ENCODE assay signal across 21 cellular contexts in the genomic region with DNA sequence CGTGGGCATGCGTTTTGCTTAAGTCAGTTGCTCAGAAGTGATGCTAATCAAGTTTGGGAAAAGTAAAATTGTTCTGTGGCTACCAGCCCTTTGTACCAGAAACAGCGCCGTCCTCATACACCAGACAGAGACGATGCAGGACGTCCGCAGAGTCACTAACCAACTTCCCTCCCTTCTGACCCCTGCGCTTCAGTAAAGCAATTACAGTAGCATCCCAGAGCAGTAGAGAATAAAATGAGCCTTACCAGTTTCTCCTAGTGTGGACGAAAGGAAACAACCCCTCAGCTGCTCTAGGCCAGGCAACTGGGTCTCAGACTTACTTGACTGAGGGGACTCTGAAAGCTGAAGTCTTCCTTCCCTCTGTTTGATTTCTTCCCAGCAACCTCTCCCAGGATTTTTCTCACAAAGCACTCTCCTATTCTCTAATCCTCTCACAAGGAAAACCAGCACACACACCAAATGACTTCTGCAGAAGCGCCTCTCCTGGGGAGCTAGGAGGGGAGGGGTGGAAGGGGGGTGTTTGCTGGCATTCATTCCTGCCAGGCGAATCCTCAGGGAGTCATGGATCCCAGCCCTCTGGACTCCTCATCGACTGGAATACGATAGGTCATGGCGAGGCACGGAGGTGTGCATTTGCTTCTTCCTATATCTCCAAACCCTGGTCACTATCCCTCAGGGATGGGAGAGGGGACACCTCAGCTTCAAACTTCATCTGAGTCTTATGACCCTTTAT. TPM values are rescaled to one million over a fixed set of nuclear protein-coding genes. Genes with fewer than 3 reads are reported as not detected.
DNase-seq lines count a peak whose midpoint lies in the region; ATAC-seq and TF ChIP-seq lines count a peak whose summit lies in the region.
"Had no signal": no experiment of that assay in that cellular context is flagged by ENCODE, and none has a peak within 500 bp of the region (broad histone marks: within the 10 kb centered on the region; RNA-seq: fewer than 3 reads in every experiment).

No MANE protein-coding gene starts in this region.

- H3K4me3 ChIP-seq in HUES48 (ENCODE audit: low read depth, low read length) = peak overlapping the region; percentile 44
- H3K4me3 ChIP-seq in iPS-15b (ENCODE audit: low read depth, low read length) = peak overlapping the region; percentile 32
- peak overlapping the region; percentile 69 for H3K4me3 ChIP-seq in neuron (ENCODE audit: low read length)
- H3K4me3 ChIP-seq in A673 (ENCODE audit: low read depth, low read length, poor library complexity, severe bottlenecking) = no peak overlapping the region
- H3K4me3 ChIP-seq: psoas muscle, smooth muscle cell, upper lobe of left lung had no signal

- DNase-seq in NCI-H69 (lab: John Stamatoyannopoulos, UW) (peak; percentile 1), A673 (ENCODE audit: low spot score) (no peak)
- DNase-seq: activated CD4-positive, alpha-beta T cell treated with anti-CD3 and anti-CD28 coated beads, Interleukin-2, amount 10 ng/mL, durations not matched to agents 7 days and 5 days; activated effector memory CD4-positive, alpha-beta T cell treated with Interleukin-2 at 50 U/mL for 16 hours; activated naive CD8-positive, alpha-beta T cell treated with anti-CD3 and anti-CD28 coated beads, Interleukin-2, amount 50 U/mL, for 24 hours; dermis blood vessel endothelial cell; DMS79; HCEC 1CT; hippocampal formation; natural killer cell; psoas muscle; stimulated activated CD4-positive, alpha-beta T cell treated with anti-CD3 and anti-CD28 coated beads, Interleukin-4, amount 100 ng/mL, for 1 hour; stimulated activated naive CD8-positive, alpha-beta T cell treated with anti-CD3 and anti-CD28 coated beads, Interleukin-15, amount 100 ng/mL, for 72 hours; upper lobe of left lung had no signal

- intact Hi-C loops in A673 (cut with micrococcal nuclease; ENCODE audit: unreplicated experiment) = no loop called here

- H3K27me3 ChIP-seq in HUES48 (ENCODE audit: control insufficient read depth, insufficient read depth, low read length) (no peaks in the 10 kb centered on the region), iPS-15b (ENCODE audit: control insufficient read depth, insufficient read depth, low read length) (no peaks in the 10 kb centered on the region), neuron (ENCODE audit: insufficient read depth, low read length) (no peaks in the 10 kb centered on the region), A673 (replicated peaks; ENCODE audit: insufficient read depth, low read depth, low read length, poor library complexity) (peaks cover 3% of the 10 kb centered on the region)
- H3K27me3 ChIP-seq: upper lobe of left lung had no signal

- H3K9me3 ChIP-seq in HUES48 (ENCODE audit: control insufficient read depth, insufficient read depth, low read length) (no peaks in the 10 kb centered on the region), iPS-15b (ENCODE audit: control insufficient read depth, insufficient read depth, low read length) (no peaks in the 10 kb centered on the region), neuron (ENCODE audit: low read length) (peaks cover 3% of the 10 kb centered on the region), A673 (ENCODE audit: low read depth, low read length, poor library complexity, severe bottlenecking) (no peaks in the 10 kb centered on the region)
- H3K9me3 ChIP-seq: psoas muscle, upper lobe of left lung had no signal

- ATAC-seq in GM18858 (IDR thresholded peaks at IDR 0.05; ENCODE audit: unreplicated experiment) (no peak), HG02840 (IDR thresholded peaks at IDR 0.05; ENCODE audit: low FRiP score, unreplicated experiment) (no peak)
- ATAC-seq: activated naive CD8-positive, alpha-beta T cell treated with anti-CD3 and anti-CD28 coated beads, Interleukin-2, amount 50 U/mL, for 24 hours; natural killer cell; psoas muscle; stimulated activated naive CD8-positive, alpha-beta T cell treated with anti-CD3 and anti-CD28 coated beads, Interleukin-15, amount 100 ng/mL, for 72 hours had no signal

- no peak overlapping the region for H2AFZ ChIP-seq in neuron (ENCODE audit: low read depth, low read length)

- POLR2A ChIA-PET in A673 (lab: Charles Lee; ENCODE audit: low non-redundant PET) = no interaction called here

- H3K36me3 ChIP-seq in HUES48 (ENCODE audit: control insufficient read depth, insufficient read depth, low read length) (no peaks in the 10 kb centered on the region), iPS-15b (ENCODE audit: control insufficient read depth, insufficient read depth, low read length) (no peaks in the 10 kb centered on the region), neuron (ENCODE audit: insufficient read depth, low read length) (peaks cover 6% of the 10 kb centered on the region), A673 (ENCODE audit: insufficient read depth, low read length, poor library complexity, severe bottlenecking) (no peaks in the 10 kb centered on the region)
- H3K36me3 ChIP-seq: upper lobe of left lung had no signal

- no TSS peak for BruUV-seq in A673 (replicated peaks; lab: Mats Ljungman, UMichigan)

- CTCF ChIA-PET in A673 (lab: Charles Lee) = no interaction called here

- H3K27ac ChIP-seq in HUES48 (ENCODE audit: low read depth, low read length) (peak overlapping the region; percentile 52), A673 (ENCODE audit: low read depth, low read length, poor library complexity, severe bottlenecking) (no peak overlapping the region)
- H3K27ac ChIP-seq: epithelial cell of prostate, psoas muscle, upper lobe of left lung had no signal

- no peak overlapping the region for H3K9ac ChIP-seq in HUES48 (ENCODE audit: low read depth, low read length)
- no peak overlapping the region for H3K9ac ChIP-seq in iPS-15b (ENCODE audit: low read depth, low read length)

- no peak for TF ChIP-seq CTCF in A673 (conservative IDR thresholded peaks at IDR 0.05; ENCODE audit: low read depth, low read length)

- peaks cover 54% of the 10 kb centered on the region for H3K4me1 ChIP-seq in HUES48 (ENCODE audit: control insufficient read depth, insufficient read depth, low read length)
- peaks cover 7% of the 10 kb centered on the region for H3K4me1 ChIP-seq in iPS-15b (ENCODE audit: control insufficient read depth, insufficient read depth, low read length)
- H3K4me1 ChIP-seq in neuron (ENCODE audit: insufficient read depth, low read length) = peaks cover 11% of the 10 kb centered on the region
- no peaks in the 10 kb centered on the region for H3K4me1 ChIP-seq in A673 (ENCODE audit: insufficient read depth, low read length, poor library complexity, severe bottlenecking)
- H3K4me1 ChIP-seq: psoas muscle, upper lobe of left lung had no signal

RNA-seq across cellular contexts. Expression of gene MID1, which starts 56.0 kb away (rescaled TPM):
- total RNA-seq in A673 (2021) = 5.6 and 7.0 TPM in 2 replicates
- total RNA-seq: natural killer cell had no signal
